Comparison of ENCODE assay signal across 8 cellular contexts in the genomic region with DNA sequence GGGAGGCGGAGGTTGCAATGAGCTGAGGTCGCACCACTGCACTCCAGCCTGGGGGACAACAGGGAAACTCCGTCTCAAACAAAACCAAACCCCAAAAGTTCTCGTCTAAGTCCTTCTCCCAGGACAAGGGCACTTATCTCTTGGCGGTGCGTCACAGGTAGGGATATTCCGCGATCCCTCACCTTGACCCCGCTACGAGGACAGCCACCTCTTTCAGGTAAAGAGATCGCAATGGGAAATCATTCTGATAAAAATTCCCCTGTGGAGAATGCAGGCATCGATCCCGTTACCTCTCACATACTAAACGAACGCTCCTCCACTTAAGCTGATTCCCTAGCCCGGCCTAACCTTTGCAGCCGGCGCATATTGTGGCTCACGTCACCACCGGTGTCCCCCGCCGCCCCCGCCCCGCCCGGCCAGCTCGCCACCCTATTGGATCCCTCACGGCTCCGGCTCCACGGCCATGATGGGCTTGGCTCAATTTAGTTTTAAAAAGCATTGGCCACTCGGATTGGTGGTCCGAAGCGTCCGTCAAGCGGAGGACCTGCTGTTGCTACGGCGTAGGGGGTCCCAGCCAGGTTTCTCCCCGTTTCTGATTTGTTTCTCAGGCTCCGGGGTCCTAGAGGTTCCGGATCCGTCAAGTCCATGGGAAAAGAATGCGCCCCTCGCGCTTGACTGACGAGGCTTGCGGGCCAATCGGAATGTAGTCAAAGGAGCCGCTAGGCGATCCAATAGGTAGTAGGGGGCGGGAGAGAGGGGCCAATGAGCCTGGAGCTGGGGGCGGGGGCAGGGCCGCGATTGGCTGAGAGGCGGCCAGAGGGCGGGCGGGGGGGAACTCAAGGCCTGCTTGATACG. TPM values are rescaled to one million over a fixed set of nuclear protein-coding genes. Genes with fewer than 3 reads are reported as not detected.
A peak's percentile ranks its signal among the peaks of the same experiment; 100 is the strongest.
DNase-seq lines count a peak whose midpoint lies in the region; ATAC-seq and TF ChIP-seq lines count a peak whose summit lies in the region.

No MANE protein-coding gene starts in this region.

- H3K27ac ChIP-seq in left ventricle myocardium inferior (replicated peaks) (peak overlapping the region; percentile 99), upper lobe of left lung (peak overlapping the region; percentile 96 to 99 (median 98))

- TF ChIP-seq EP300 in upper lobe of left lung (IDR thresholded peaks at IDR 0.05) = peak in 1 of 4 donors; percentile 81

- 7 to 9% methylated on average over 23 to 43 of the region's 56 CpGs for WGBS in upper lobe of left lung, 2 donors

- H3K27me3 ChIP-seq in left ventricle myocardium inferior (ENCODE audit: low read depth) = no peaks in the 10 kb centered on the region
- H3K27me3 ChIP-seq in upper lobe of left lung = no peaks in the 10 kb centered on the region

- ATAC-seq in HG02885 (IDR thresholded peaks at IDR 0.05; ENCODE audit: poor library complexity, unreplicated experiment) (peak; percentile 86), upper lobe of left lung (ENCODE audit: low FRiP score in 2 of 2) (peak; percentile 98)

- intact Hi-C loops in left ventricle myocardium inferior (cut with micrococcal nuclease) (loop anchor here (10.0 kb wide), 2 partner anchors 85 to 125 kb away; no protein-coding TSS in a partner anchor), posterior vena cava (cut with DNase I) (loop anchor here in 1 of 2 donors (5.0 kb wide), 1 partner anchor 1378 kb away; no protein-coding TSS in a partner anchor)

- H3K9me3 ChIP-seq in left ventricle myocardium inferior (replicated peaks) (no peaks in the 10 kb centered on the region), upper lobe of left lung (no peaks in the 10 kb centered on the region)

- H3K4me3 ChIP-seq in left ventricle myocardium inferior = peak overlapping the region; percentile 96
- H3K4me3 ChIP-seq in upper lobe of left lung = peak overlapping the region; percentile 76 to 94 (median 92)

- no peak for TF ChIP-seq CTCF in left ventricle myocardium inferior (IDR thresholded peaks at IDR 0.05; ENCODE audit: borderline replicate concordance)
- peak in 3 of 6 experiments; percentile 1 to 26 (median 25) for TF ChIP-seq CTCF in upper lobe of left lung (IDR thresholded peaks at IDR 0.05)

- H3K4me1 ChIP-seq in left ventricle myocardium inferior (peaks cover 51% of the 10 kb centered on the region), upper lobe of left lung (peaks cover 35 to 48% (median 37%) of the 10 kb centered on the region in 4 donors)

- H3K36me3 ChIP-seq in left ventricle myocardium inferior = no peaks in the 10 kb centered on the region
- no peaks in the 10 kb centered on the region for H3K36me3 ChIP-seq in upper lobe of left lung

- DNase-seq in NCI-H1694 (lab: John Stamatoyannopoulos, UW) (peak; percentile 98), T-helper 1 cell (peak; percentile 89 to 96 (median 93)), amygdala (lab: John Stamatoyannopoulos, UW) (peak; percentile 78 to 100 (median 97)), left ventricle myocardium inferior (peak; percentile 97), posterior vena cava (ENCODE audit: low spot score) (peak; percentile 99), upper lobe of left lung (peak; percentile 97 to 98)

- TF ChIP-seq POLR2A in GM15510 (IDR thresholded peaks at IDR 0.05; ENCODE audit: borderline replicate concordance, extremely low read depth, insufficient read length) (peak; percentile 7), upper lobe of left lung (IDR thresholded peaks at IDR 0.05) (no peak)

RNA-seq across cellular contexts. Expression of a gene that starts 0.4 kb away (rescaled TPM):
- total RNA-seq in left ventricle myocardium inferior = 78.8 TPM
- 10 to 100 TPM; 84.2 to 92.9 TPM for total RNA-seq in posterior vena cava
- total RNA-seq in upper lobe of left lung = 100 to 1,000 TPM in 4 of 6 donors, 10 to 100 TPM in 2; 75.7 to 195 (median 114) TPM

Comparison
In these comparisons a context has a peak if more than half of its experiments do, and no peak if none do; other contexts are left out.
1. Peak in every context shown above with its lines: DNase-seq, ATAC-seq, H3K4me3 ChIP-seq and H3K27ac ChIP-seq.